2 cellular contexts compared by ENCODE assay signal in genomic region chr9:124680714-124681390, GRCh38.
TF ChIP-seq lines count a peak whose summit lies in the region.

No MANE protein-coding gene starts in this region.

TF ChIP-seq in K562, 482 proteins besides CTCF, POLR2A, EP300 and RAD21 (continued from another document):
- TF ChIP-seq PRDM10 (IDR thresholded peaks at IDR 0.05; ENCODE audit: partially characterized antibody), result peak; percentile 18
TF ChIP-seq in K562: peak in this region for 1.

TF ChIP-seq in HepG2, 621 proteins besides CTCF, POLR2A, EP300 and RAD21 (continued from another document):
- TF ChIP-seq AHDC1 (CRISPR knock-in tag; IDR thresholded peaks at IDR 0.05; ENCODE audit: borderline replicate concordance), result 0 out of 2 replicates have a peak, but pooled peaks have one; percentile 16
- TF ChIP-seq MAFK (conservative IDR thresholded peaks at IDR 0.05 in 1 of 2, IDR thresholded peaks at IDR 0.05 in 1 of 2; ENCODE audit: low read length in 2 of 2), result peak; percentile 30 to 58; a peak in 1 of 4 replicates
- TF ChIP-seq BCL6 (CRISPR knock-in tag; IDR thresholded peaks at IDR 0.05), result 0 out of 2 replicates have a peak, but pooled peaks have one; percentile 24
- no peak for TF ChIP-seq ZNF207 (IDR thresholded peaks at IDR 0.05; ENCODE audit: borderline replicate concordance)
- no peak for TF ChIP-seq HNRNPH1 (optimal IDR thresholded peaks at IDR 0.05; ENCODE audit: low read depth, low read length)
- TF ChIP-seq, protein P1, sequence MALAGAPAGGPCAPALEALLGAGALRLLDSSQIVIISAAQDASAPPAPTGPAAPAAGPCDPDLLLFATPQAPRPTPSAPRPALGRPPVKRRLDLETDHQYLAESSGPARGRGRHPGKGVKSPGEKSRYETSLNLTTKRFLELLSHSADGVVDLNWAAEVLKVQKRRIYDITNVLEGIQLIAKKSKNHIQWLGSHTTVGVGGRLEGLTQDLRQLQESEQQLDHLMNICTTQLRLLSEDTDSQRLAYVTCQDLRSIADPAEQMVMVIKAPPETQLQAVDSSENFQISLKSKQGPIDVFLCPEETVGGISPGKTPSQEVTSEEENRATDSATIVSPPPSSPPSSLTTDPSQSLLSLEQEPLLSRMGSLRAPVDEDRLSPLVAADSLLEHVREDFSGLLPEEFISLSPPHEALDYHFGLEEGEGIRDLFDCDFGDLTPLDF (CRISPR knock-in tag; IDR thresholded peaks at IDR 0.05), result no peak
- peak; percentile 2; the same call in 1 of the 2 replicates for TF ChIP-seq CEBPG (CRISPR knock-in tag; IDR thresholded peaks at IDR 0.05)
- no peak for TF ChIP-seq RFX3 (CRISPR knock-in tag; IDR thresholded peaks at IDR 0.05)
- no peak for TF ChIP-seq IRF1 (CRISPR knock-in tag; IDR thresholded peaks at IDR 0.05; ENCODE audit: low read depth)
- 0 out of 2 replicates have a peak, but pooled peaks have one; percentile 36 for TF ChIP-seq PAXIP1 (CRISPR knock-in tag; conservative IDR thresholded peaks at IDR 0.05)
- TF ChIP-seq GRHL1 (CRISPR knock-in tag; conservative IDR thresholded peaks at IDR 0.05), result no peak
- TF ChIP-seq ZNF556 (CRISPR knock-in tag; IDR thresholded peaks at IDR 0.05; ENCODE audit: borderline replicate concordance), result no peak
- peak; percentile 35 for TF ChIP-seq ASH2L (IDR thresholded peaks at IDR 0.05; ENCODE audit: insufficient read length, low read depth, low read length)
- peak; percentile 42; the same call in 1 of the 2 replicates for TF ChIP-seq FOXA3 (CRISPR knock-in tag; IDR thresholded peaks at IDR 0.05)
- TF ChIP-seq PPARG (CRISPR knock-in tag; conservative IDR thresholded peaks at IDR 0.05), result 0 out of 2 replicates have a peak, but pooled peaks have one; percentile 42
- no peak for TF ChIP-seq SNAPC2 (CRISPR knock-in tag; IDR thresholded peaks at IDR 0.05)
- TF ChIP-seq LCORL (IDR thresholded peaks at IDR 0.05), result no peak
- 0 out of 2 replicates have a peak, but pooled peaks have one; percentile 24 for TF ChIP-seq LCORL (CRISPR knock-in tag; IDR thresholded peaks at IDR 0.05)
- no peak for TF ChIP-seq ZNF543 (CRISPR knock-in tag; IDR thresholded peaks at IDR 0.05)
- TF ChIP-seq, protein P2, sequence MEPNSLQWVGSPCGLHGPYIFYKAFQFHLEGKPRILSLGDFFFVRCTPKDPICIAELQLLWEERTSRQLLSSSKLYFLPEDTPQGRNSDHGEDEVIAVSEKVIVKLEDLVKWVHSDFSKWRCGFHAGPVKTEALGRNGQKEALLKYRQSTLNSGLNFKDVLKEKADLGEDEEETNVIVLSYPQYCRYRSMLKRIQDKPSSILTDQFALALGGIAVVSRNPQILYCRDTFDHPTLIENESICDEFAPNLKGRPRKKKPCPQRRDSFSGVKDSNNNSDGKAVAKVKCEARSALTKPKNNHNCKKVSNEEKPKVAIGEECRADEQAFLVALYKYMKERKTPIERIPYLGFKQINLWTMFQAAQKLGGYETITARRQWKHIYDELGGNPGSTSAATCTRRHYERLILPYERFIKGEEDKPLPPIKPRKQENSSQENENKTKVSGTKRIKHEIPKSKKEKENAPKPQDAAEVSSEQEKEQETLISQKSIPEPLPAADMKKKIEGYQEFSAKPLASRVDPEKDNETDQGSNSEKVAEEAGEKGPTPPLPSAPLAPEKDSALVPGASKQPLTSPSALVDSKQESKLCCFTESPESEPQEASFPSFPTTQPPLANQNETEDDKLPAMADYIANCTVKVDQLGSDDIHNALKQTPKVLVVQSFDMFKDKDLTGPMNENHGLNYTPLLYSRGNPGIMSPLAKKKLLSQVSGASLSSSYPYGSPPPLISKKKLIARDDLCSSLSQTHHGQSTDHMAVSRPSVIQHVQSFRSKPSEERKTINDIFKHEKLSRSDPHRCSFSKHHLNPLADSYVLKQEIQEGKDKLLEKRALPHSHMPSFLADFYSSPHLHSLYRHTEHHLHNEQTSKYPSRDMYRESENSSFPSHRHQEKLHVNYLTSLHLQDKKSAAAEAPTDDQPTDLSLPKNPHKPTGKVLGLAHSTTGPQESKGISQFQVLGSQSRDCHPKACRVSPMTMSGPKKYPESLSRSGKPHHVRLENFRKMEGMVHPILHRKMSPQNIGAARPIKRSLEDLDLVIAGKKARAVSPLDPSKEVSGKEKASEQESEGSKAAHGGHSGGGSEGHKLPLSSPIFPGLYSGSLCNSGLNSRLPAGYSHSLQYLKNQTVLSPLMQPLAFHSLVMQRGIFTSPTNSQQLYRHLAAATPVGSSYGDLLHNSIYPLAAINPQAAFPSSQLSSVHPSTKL (CRISPR knock-in tag; IDR thresholded peaks at IDR 0.05), result peak; percentile 31; the same call in 1 of the 2 replicates
- no peak for TF ChIP-seq TERF1 (CRISPR knock-in tag; IDR thresholded peaks at IDR 0.05)
- TF ChIP-seq ZBTB42 (CRISPR knock-in tag; IDR thresholded peaks at IDR 0.05), result no peak
- peak; percentile 46; the same call in 1 of the 2 replicates for TF ChIP-seq MIXL1 (CRISPR knock-in tag; IDR thresholded peaks at IDR 0.05)
- peak; percentile 45 for TF ChIP-seq HNF4A (CRISPR knock-in tag; IDR thresholded peaks at IDR 0.05)
- TF ChIP-seq, protein P3, sequence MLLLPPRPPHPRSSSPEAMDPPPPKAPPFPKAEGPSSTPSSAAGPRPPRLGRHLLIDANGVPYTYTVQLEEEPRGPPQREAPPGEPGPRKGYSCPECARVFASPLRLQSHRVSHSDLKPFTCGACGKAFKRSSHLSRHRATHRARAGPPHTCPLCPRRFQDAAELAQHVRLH (CRISPR knock-in tag; IDR thresholded peaks at IDR 0.05; ENCODE audit: borderline replicate concordance, low read depth), result no peak
- peak; percentile 64 for TF ChIP-seq MAFF (IDR thresholded peaks at IDR 0.05; ENCODE audit: low read depth, low read length)
- TF ChIP-seq TAF15 (IDR thresholded peaks at IDR 0.05; ENCODE audit: low read depth, low read length, poor library complexity, severe bottlenecking), result no peak
- TF ChIP-seq GATAD2A (CRISPR knock-in tag; IDR thresholded peaks at IDR 0.05), result peak; percentile 34; the same call in 1 of the 2 replicates
- no peak for TF ChIP-seq HOXA7 (CRISPR knock-in tag; IDR thresholded peaks at IDR 0.05)
- no peak for TF ChIP-seq SOX13 (IDR thresholded peaks at IDR 0.05)
- TF ChIP-seq SOX13 (CRISPR knock-in tag; conservative IDR thresholded peaks at IDR 0.05 in 1 of 2, IDR thresholded peaks at IDR 0.05 in 1 of 2), result peak in 1 of 2 experiments; percentile 11; a peak in 1 of 4 replicates
